ENCODE assay signal across 17 cellular contexts in the genomic region with DNA sequence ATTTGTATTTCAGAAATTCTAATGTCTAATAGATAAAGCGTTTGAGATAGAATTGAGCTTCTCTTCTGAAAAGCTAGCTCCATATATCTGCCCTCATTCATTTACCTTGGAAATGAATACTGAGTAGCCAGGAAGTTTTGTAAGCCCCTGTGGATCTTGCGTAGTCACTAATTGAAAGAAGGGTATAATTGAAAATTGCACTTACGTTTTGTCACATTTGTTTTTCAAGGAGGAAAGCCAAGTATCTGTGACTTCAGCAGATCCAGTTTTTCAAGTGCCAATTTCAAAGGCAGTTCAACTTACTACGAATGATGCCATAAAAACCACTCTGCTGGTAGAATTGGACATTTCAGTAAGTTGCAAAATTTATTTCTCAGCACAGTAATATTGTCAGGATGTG. TPM values are rescaled to one million over a fixed set of nuclear protein-coding genes. Genes with fewer than 3 reads are reported as not detected.
"Had no signal": no experiment of that assay in that cellular context is flagged by ENCODE, and none has a peak within 500 bp of the region (broad histone marks: within the 10 kb centered on the region; RNA-seq: fewer than 3 reads in every experiment).

No MANE protein-coding gene starts in this region.

- H3K27ac ChIP-seq: adrenal gland, esophagus squamous epithelium, parathyroid adenoma, thyroid gland had no signal

- DNase-seq: activated CD4-positive, alpha-beta T cell treated with anti-CD3 and anti-CD28 coated beads, Interleukin-2, amount 50 U/mL, for 4 hours; activated gamma-delta T cell; adrenal gland; effector memory CD4-positive, alpha-beta T cell; esophagus squamous epithelium; natural killer cell; stimulated activated CD4-positive, alpha-beta T cell treated with anti-CD3 and anti-CD28 coated beads, Interleukin-4, amount 100 ng/mL, for 4 hours; stimulated activated naive B cell treated with anti-CD40 and anti-IgM and Interleukin-4, amounts not matched to agents 10 μg/mL and 1 μg/mL and 100 μg/mL, for 72 hours; T-helper 2 cell; thyroid gland had no signal

- H3K4me1 ChIP-seq: parathyroid adenoma had no signal

- FAIRE-seq: bronchial epithelial cell, urothelium cell line had no signal

- H3K9me3 ChIP-seq: adrenal gland, esophagus squamous epithelium, thyroid gland had no signal

- ATAC-seq: natural killer cell; sciatic nerve; stimulated activated naive B cell treated with anti-CD40 and anti-IgM and Interleukin-4, amounts not matched to agents 10 μg/mL and 1 μg/mL and 100 μg/mL, for 72 hours had no signal

- H3K4me3 ChIP-seq: adrenal gland, esophagus squamous epithelium, lung, thyroid gland had no signal

- H3K27me3 ChIP-seq: adrenal gland, esophagus squamous epithelium, thyroid gland had no signal

RNA-seq across cellular contexts. Expression of a gene that starts 32.0 kb away (rescaled TPM):
- total RNA-seq: activated CD8-positive, alpha-beta memory T cell treated with anti-CD3 and anti-CD28 coated beads for 36 hours; bronchial epithelial cell; esophagus squamous epithelium; fibroblast of villous mesenchyme; natural killer cell had no signal
